ENCODE assay signal across 31 cellular contexts in the genomic region with DNA sequence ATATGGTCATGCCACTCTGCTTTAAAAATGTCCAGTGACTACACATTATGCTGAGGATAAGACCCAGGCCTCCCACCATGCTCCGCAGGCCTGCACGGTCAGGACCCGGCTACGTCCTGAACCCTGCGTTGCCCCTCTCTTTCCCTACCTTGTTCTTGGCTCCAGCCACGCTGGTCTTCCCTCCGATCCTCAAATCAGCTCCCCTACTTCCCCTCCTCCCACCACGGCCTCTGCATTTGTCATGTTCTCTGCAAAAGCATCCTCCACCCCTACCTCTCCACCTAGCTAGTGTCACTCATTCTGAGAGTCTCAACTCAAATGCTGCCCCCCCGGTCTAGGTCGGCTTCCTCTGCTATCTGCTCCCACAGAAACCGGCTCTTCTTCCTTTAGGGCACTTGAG. TPM values are rescaled to one million over a fixed set of nuclear protein-coding genes. Genes with fewer than 3 reads are reported as not detected.
DNase-seq lines count a peak whose midpoint lies in the region; ATAC-seq and TF ChIP-seq lines count a peak whose summit lies in the region.
"Had no signal": no experiment of that assay in that cellular context is flagged by ENCODE, and none has a peak within 500 bp of the region (broad histone marks: within the 10 kb centered on the region; RNA-seq: fewer than 3 reads in every experiment).

No MANE protein-coding gene starts in this region.

- H3K4me3 ChIP-seq in upper lobe of left lung = no peak overlapping the region
- no peak overlapping the region for H3K4me3 ChIP-seq in PC-3 (ENCODE audit: low read length)
- H3K4me3 ChIP-seq: BLaER1 treated with 17β-estradiol and CSF1 and Interleukin-3, amounts not matched to agents 10 nM and 100 nM; body of pancreas; dorsolateral prefrontal cortex; lung; mucosa of descending colon; thoracic aorta had no signal

- H3K9ac ChIP-seq in PC-3 (ENCODE audit: low read length) = no peak overlapping the region
- H3K9ac ChIP-seq: BLaER1 treated with 17β-estradiol and CSF1 and Interleukin-3, amounts not matched to agents 10 nM and 100 nM had no signal

- H3K36me3 Mint-ChIP-seq in activated CD4-positive, alpha-beta memory T cell treated with anti-CD3 and anti-CD28 coated beads for 36 hours = peaks cover 84% of the 10 kb centered on the region
- H3K36me3 Mint-ChIP-seq in activated CD4-positive, alpha-beta memory T cell treated with anti-CD3 and anti-CD28 coated beads, Interleukin-2, amount 10 ng/mL, durations not matched to agents 7 days and 5 days (ENCODE audit: low read depth) = peaks cover 83% of the 10 kb centered on the region
- peaks cover 54% of the 10 kb centered on the region for H3K36me3 Mint-ChIP-seq in chondrocyte (ENCODE audit: low read depth)
- H3K36me3 Mint-ChIP-seq: natural killer cell had no signal

- peaks cover 25 to 50% (median 38%) of the 10 kb centered on the region in 4 donors for H3K4me1 ChIP-seq in upper lobe of left lung
- H3K4me1 ChIP-seq in PC-3 (ENCODE audit: insufficient read depth, low read length) = peaks cover 11% of the 10 kb centered on the region
- H3K4me1 ChIP-seq: body of pancreas had no signal

- H4K20me1 ChIP-seq in PC-3 (ENCODE audit: low read length) = no peaks in the 10 kb centered on the region

- no peaks in the 10 kb centered on the region for H3K27me3 ChIP-seq in upper lobe of left lung
- H3K27me3 ChIP-seq in PC-3 (ENCODE audit: low read length) = no peaks in the 10 kb centered on the region
- H3K27me3 ChIP-seq: BLaER1 treated with 17β-estradiol and CSF1 and Interleukin-3, amounts not matched to agents 10 nM and 100 nM; body of pancreas; dorsolateral prefrontal cortex had no signal

- no peak overlapping the region for H3K4me3 Mint-ChIP-seq in activated CD4-positive, alpha-beta memory T cell treated with anti-CD3 and anti-CD28 coated beads for 36 hours
- no peak overlapping the region for H3K4me3 Mint-ChIP-seq in activated CD4-positive, alpha-beta memory T cell treated with anti-CD3 and anti-CD28 coated beads, Interleukin-2, amount 10 ng/mL, durations not matched to agents 7 days and 5 days
- no peak overlapping the region for H3K4me3 Mint-ChIP-seq in chondrocyte (ENCODE audit: unreplicated experiment)
- H3K4me3 Mint-ChIP-seq: activated CD4-positive, alpha-beta T cell treated with anti-CD3 and anti-CD28 coated beads, Interleukin-2, amount 10 ng/mL, durations not matched to agents 24 days and 14 days; activated T-cell treated with anti-CD3 and anti-CD28 coated beads, Interleukin-2, amount 50 U/mL, for 24 hours; natural killer cell had no signal

- no peak for ATAC-seq in upper lobe of left lung (ENCODE audit: low FRiP score in 2 of 2)
- no peak for ATAC-seq in PC-3
- no peak for ATAC-seq in GM18867 (IDR thresholded peaks at IDR 0.05; ENCODE audit: unreplicated experiment)
- ATAC-seq: body of pancreas; mucosa of descending colon; natural killer cell; stimulated activated naive CD8-positive, alpha-beta T cell treated with anti-CD3 and anti-CD28 coated beads, Interleukin-15, Interleukin-2, amounts not matched to agents 100 U/mL and 50 U/mL, for 24 hours had no signal

- H3F3A ChIP-seq in PC-3 (ENCODE audit: low read length, unreplicated experiment) = no peaks in the 10 kb centered on the region

- no peak for TF ChIP-seq EP300 in upper lobe of left lung (IDR thresholded peaks at IDR 0.05)

- H3K9me3 ChIP-seq in upper lobe of left lung = no peaks in the 10 kb centered on the region
- H3K9me3 ChIP-seq in PC-3 (ENCODE audit: low read length) = no peaks in the 10 kb centered on the region
- H3K9me3 ChIP-seq: BLaER1 treated with 17β-estradiol and CSF1 and Interleukin-3, amounts not matched to agents 10 nM and 100 nM; body of pancreas; mucosa of descending colon; thoracic aorta had no signal

- peak overlapping the region; percentile 4 to 98 (median 96) for H3K27ac ChIP-seq in upper lobe of left lung
- H3K27ac ChIP-seq in PC-3 (ENCODE audit: low read length) = no peak overlapping the region
- H3K27ac ChIP-seq: 22Rv1; BLaER1 treated with 17β-estradiol and CSF1 and Interleukin-3, amounts not matched to agents 10 nM and 100 nM; body of pancreas; HL-60; thoracic aorta had no signal

- H3K79me2 ChIP-seq in PC-3 (ENCODE audit: low read length) = no peaks in the 10 kb centered on the region

- H3K9me3 Mint-ChIP-seq in activated CD4-positive, alpha-beta memory T cell treated with anti-CD3 and anti-CD28 coated beads for 36 hours = no peaks in the 10 kb centered on the region
- H3K9me3 Mint-ChIP-seq in activated CD4-positive, alpha-beta memory T cell treated with anti-CD3 and anti-CD28 coated beads, Interleukin-2, amount 10 ng/mL, durations not matched to agents 7 days and 5 days = no peaks in the 10 kb centered on the region
- no peaks in the 10 kb centered on the region for H3K9me3 Mint-ChIP-seq in chondrocyte (ENCODE audit: low read depth)
- H3K9me3 Mint-ChIP-seq: activated CD4-positive, alpha-beta T cell treated with anti-CD3 and anti-CD28 coated beads, Interleukin-2, amount 10 ng/mL, durations not matched to agents 24 days and 14 days; activated T-cell treated with anti-CD3 and anti-CD28 coated beads, Interleukin-2, amount 50 U/mL, for 24 hours; natural killer cell had no signal

- intact Hi-C loops in activated CD4-positive, alpha-beta memory T cell treated with anti-CD3 and anti-CD28 coated beads for 36 hours (cut with micrococcal nuclease) = no loop called here
- intact Hi-C loops in PC-3 (cut with micrococcal nuclease) = no loop called here

- no peak overlapping the region for H2AFZ ChIP-seq in PC-3 (ENCODE audit: low read length)

- no peaks in the 10 kb centered on the region for H3K27me3 Mint-ChIP-seq in activated CD4-positive, alpha-beta memory T cell treated with anti-CD3 and anti-CD28 coated beads for 36 hours
- no peaks in the 10 kb centered on the region for H3K27me3 Mint-ChIP-seq in activated CD4-positive, alpha-beta memory T cell treated with anti-CD3 and anti-CD28 coated beads, Interleukin-2, amount 10 ng/mL, durations not matched to agents 7 days and 5 days
- no peaks in the 10 kb centered on the region for H3K27me3 Mint-ChIP-seq in chondrocyte (ENCODE audit: low read depth)
- H3K27me3 Mint-ChIP-seq: activated CD4-positive, alpha-beta T cell treated with anti-CD3 and anti-CD28 coated beads, Interleukin-2, amount 10 ng/mL, durations not matched to agents 24 days and 14 days; activated T-cell treated with anti-CD3 and anti-CD28 coated beads, Interleukin-2, amount 50 U/mL, for 24 hours had no signal

- 91 to 97% methylated on average over 11 of the region's 11 CpGs for WGBS in upper lobe of left lung, 2 donors

- H3K4me1 Mint-ChIP-seq in activated CD4-positive, alpha-beta memory T cell treated with anti-CD3 and anti-CD28 coated beads for 36 hours (ENCODE audit: low read depth) = peaks cover 2% of the 10 kb centered on the region
- peaks cover 6% of the 10 kb centered on the region for H3K4me1 Mint-ChIP-seq in activated CD4-positive, alpha-beta memory T cell treated with anti-CD3 and anti-CD28 coated beads, Interleukin-2, amount 10 ng/mL, durations not matched to agents 7 days and 5 days
- no peaks in the 10 kb centered on the region for H3K4me1 Mint-ChIP-seq in chondrocyte (ENCODE audit: low read depth)
- H3K4me1 Mint-ChIP-seq: natural killer cell had no signal

- BruUV-seq in PC-3 (replicated peaks; lab: Mats Ljungman, UMichigan) = no TSS peak

- DNase-seq in activated CD4-positive, alpha-beta memory T cell treated with anti-CD3 and anti-CD28 coated beads for 36 hours = no peak
- no peak for DNase-seq in activated CD4-positive, alpha-beta memory T cell treated with anti-CD3 and anti-CD28 coated beads, Interleukin-2, amount 10 ng/mL, durations not matched to agents 7 days and 5 days
- peak; percentile 68 for DNase-seq in chondrocyte (ENCODE audit: low spot score)
- peak; percentile 36 for DNase-seq in putamen (ENCODE audit: low spot score)
- peak in 1 of 2 donors; percentile 43 for DNase-seq in upper lobe of left lung
- no peak for DNase-seq in HuH-7 (ENCODE audit: low spot score)
- DNase-seq in PC-3 = no peak
- DNase-seq: activated CD4-positive, alpha-beta T cell treated with anti-CD3 and anti-CD28 coated beads, Interleukin-2, amount 10 ng/mL, durations not matched to agents 24 days and 14 days; activated gamma-delta T cell treated with Interleukin-2 at 50 U/mL for 16 hours; activated T-cell treated with anti-CD3 and anti-CD28 coated beads, Interleukin-2, amount 50 U/mL, for 24 hours; COR-L47; DMS53; dorsolateral prefrontal cortex; KG1; kidney glomerular epithelial cell; mucosa of descending colon; natural killer cell; NCI-H1092 treated with DMSO at 0.1 percent for 48 hours; NCI-H187; NCI-H2171; NCI-H82; stimulated activated naive CD8-positive, alpha-beta T cell treated with anti-CD3 and anti-CD28 coated beads, Interleukin-15, Interleukin-2, amounts not matched to agents 100 U/mL and 50 U/mL, for 24 hours; SW 1271 had no signal

- TF ChIP-seq CTCF in chondrocyte (IDR thresholded peaks at IDR 0.05) (no peak), upper lobe of left lung (IDR thresholded peaks at IDR 0.05) (no peak), PC-3 (conservative IDR thresholded peaks at IDR 0.05; ENCODE audit: low read depth, low read length) (no peak)

- H3K36me3 ChIP-seq in upper lobe of left lung = peaks cover 55 to 99% (median 87%) of the 10 kb centered on the region in 4 donors
- H3K36me3 ChIP-seq in PC-3 (ENCODE audit: low read depth, low read length) = peaks cover 60% of the 10 kb centered on the region

- CTCF ChIA-PET in activated CD4-positive, alpha-beta memory T cell treated with anti-CD3 and anti-CD28 coated beads for 36 hours (lab: Charles Lee) = interaction anchor here (0.8 kb wide), 1 partner anchor 133 kb away, joined by 3 read pairs; no protein-coding TSS in a partner anchor
- CTCF ChIA-PET in activated CD4-positive, alpha-beta memory T cell treated with anti-CD3 and anti-CD28 coated beads, Interleukin-2, amount 10 ng/mL, durations not matched to agents 7 days and 5 days (lab: Charles Lee) = no interaction called here
- CTCF ChIA-PET in PC-3 (lab: Charles Lee) = no interaction called here

- peak overlapping the region; percentile 38 for H3K27ac Mint-ChIP-seq in activated CD4-positive, alpha-beta memory T cell treated with anti-CD3 and anti-CD28 coated beads for 36 hours
- no peak overlapping the region for H3K27ac Mint-ChIP-seq in activated CD4-positive, alpha-beta memory T cell treated with anti-CD3 and anti-CD28 coated beads, Interleukin-2, amount 10 ng/mL, durations not matched to agents 7 days and 5 days
- no peak overlapping the region for H3K27ac Mint-ChIP-seq in chondrocyte (ENCODE audit: unreplicated experiment)
- H3K27ac Mint-ChIP-seq: activated CD4-positive, alpha-beta T cell treated with anti-CD3 and anti-CD28 coated beads, Interleukin-2, amount 10 ng/mL, durations not matched to agents 24 days and 14 days; activated T-cell treated with anti-CD3 and anti-CD28 coated beads, Interleukin-2, amount 50 U/mL, for 24 hours; natural killer cell had no signal

- POLR2A ChIA-PET in activated CD4-positive, alpha-beta memory T cell treated with anti-CD3 and anti-CD28 coated beads for 36 hours (lab: Charles Lee) = no interaction called here
- POLR2A ChIA-PET in activated CD4-positive, alpha-beta memory T cell treated with anti-CD3 and anti-CD28 coated beads, Interleukin-2, amount 10 ng/mL, durations not matched to agents 7 days and 5 days (lab: Charles Lee) = no interaction called here
- POLR2A ChIA-PET in PC-3 (lab: Charles Lee; ENCODE audit: unreplicated experiment) = no interaction called here

- no peaks in the 10 kb centered on the region for H3K9me2 ChIP-seq in PC-3 (replicated peaks; ENCODE audit: low read length)

- H3K4me2 ChIP-seq in PC-3 (ENCODE audit: low read length) = no peak overlapping the region
- H3K4me2 ChIP-seq: BLaER1 treated with 17β-estradiol and CSF1 and Interleukin-3, amounts not matched to agents 10 nM and 100 nM had no signal

- TF ChIP-seq POLR2A in upper lobe of left lung (IDR thresholded peaks at IDR 0.05) = no peak

RNA-seq across cellular contexts. Expression of gene GPX3, which starts 11.2 kb away (rescaled TPM):
- total RNA-seq in activated CD4-positive, alpha-beta memory T cell treated with anti-CD3 and anti-CD28 coated beads for 36 hours = not detected
- not detected for total RNA-seq in activated CD4-positive, alpha-beta memory T cell treated with anti-CD3 and anti-CD28 coated beads, Interleukin-2, amount 10 ng/mL, durations not matched to agents 7 days and 5 days
- total RNA-seq in chondrocyte (1.5 to 5.3 TPM (median 4.9 TPM) in 3 replicates), upper lobe of left lung (1,000 to 10,000 TPM in 4 of 6 donors, 100 to 1,000 TPM in 2; 876 to 1,536 (median 1,027) TPM), PC-3 (2014; rRNA removed) (not detected in 2 replicates)
- total RNA-seq: activated CD4-positive, alpha-beta T cell treated with anti-CD3 and anti-CD28 coated beads, Interleukin-2, amount 10 ng/mL, durations not matched to agents 24 days and 14 days; MCF 10A had no signal

RNA-seq across cellular contexts. Expression of gene TNIP1, which starts 49.3 kb away (rescaled TPM):
- total RNA-seq in activated CD4-positive, alpha-beta memory T cell treated with anti-CD3 and anti-CD28 coated beads for 36 hours = 100 to 1,000 TPM; 388 to 401 TPM
- 100 to 1,000 TPM; 188 to 201 TPM for total RNA-seq in activated CD4-positive, alpha-beta memory T cell treated with anti-CD3 and anti-CD28 coated beads, Interleukin-2, amount 10 ng/mL, durations not matched to agents 7 days and 5 days
- total RNA-seq in chondrocyte (47.2 to 75.6 TPM (median 74.0 TPM) in 3 replicates), upper lobe of left lung (100 to 1,000 TPM; 109 to 166 (median 130) TPM), PC-3 (2014; rRNA removed) (90.0 and 139 TPM in 2 replicates)

Comparison
In these comparisons a context has a peak if more than half of its experiments do, and no peak if none do; other contexts are left out.
1. DNase-seq: peak in chondrocyte (single experiment) and putamen (single experiment); none in activated CD4-positive, alpha-beta memory T cell treated with anti-CD3 and anti-CD28 coated beads for 36 hours (single experiment), activated CD4-positive, alpha-beta memory T cell treated with anti-CD3 and anti-CD28 coated beads, Interleukin-2, amount 10 ng/mL, durations not matched to agents 7 days and 5 days (single experiment), HuH-7 (single experiment) and PC-3 (single experiment).
2. RNA of gene GPX3, which starts 11.2 kb away (total RNA-seq): 876 to 1,536 TPM in upper lobe of left lung; 1.5 to 5.3 TPM in chondrocyte, not detected in activated CD4-positive, alpha-beta memory T cell treated with anti-CD3 and anti-CD28 coated beads for 36 hours, not detected in activated CD4-positive, alpha-beta memory T cell treated with anti-CD3 and anti-CD28 coated beads, Interleukin-2, amount 10 ng/mL, durations not matched to agents 7 days and 5 days and not detected in PC-3; every median in the first group is over 100 times any median in the second.